In the genomic region with DNA sequence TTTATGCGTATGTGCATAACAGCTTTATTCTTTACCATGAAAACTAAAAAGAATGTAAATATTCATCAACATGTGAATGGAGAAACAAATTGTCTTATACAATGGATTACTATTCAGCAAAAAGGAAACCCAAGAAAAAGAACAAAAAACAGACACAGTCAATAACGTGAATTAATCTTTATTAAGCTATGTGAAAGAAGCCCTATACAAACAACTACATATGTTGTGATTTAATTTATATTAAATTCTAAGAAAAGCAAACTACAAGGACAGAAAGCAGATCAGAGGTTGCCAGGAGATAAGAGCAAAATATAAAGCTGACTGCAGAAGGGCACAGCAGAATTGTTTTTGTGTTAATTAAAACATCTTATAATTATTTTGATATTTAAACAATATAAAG, we compare ENCODE assay signal across 2 cellular contexts.
A peak's percentile ranks its signal among the peaks of the same experiment; 100 is the strongest.
TF ChIP-seq lines count a peak whose summit lies in the region.

No MANE protein-coding gene starts in this region.

TF ChIP-seq in SK-N-SH treated with all-trans-retinoic acid at 6 μM for 48 hours, 23 proteins besides CTCF, POLR2A, EP300 and RAD21 (continues in another document):
- TF ChIP-seq, protein P1, sequence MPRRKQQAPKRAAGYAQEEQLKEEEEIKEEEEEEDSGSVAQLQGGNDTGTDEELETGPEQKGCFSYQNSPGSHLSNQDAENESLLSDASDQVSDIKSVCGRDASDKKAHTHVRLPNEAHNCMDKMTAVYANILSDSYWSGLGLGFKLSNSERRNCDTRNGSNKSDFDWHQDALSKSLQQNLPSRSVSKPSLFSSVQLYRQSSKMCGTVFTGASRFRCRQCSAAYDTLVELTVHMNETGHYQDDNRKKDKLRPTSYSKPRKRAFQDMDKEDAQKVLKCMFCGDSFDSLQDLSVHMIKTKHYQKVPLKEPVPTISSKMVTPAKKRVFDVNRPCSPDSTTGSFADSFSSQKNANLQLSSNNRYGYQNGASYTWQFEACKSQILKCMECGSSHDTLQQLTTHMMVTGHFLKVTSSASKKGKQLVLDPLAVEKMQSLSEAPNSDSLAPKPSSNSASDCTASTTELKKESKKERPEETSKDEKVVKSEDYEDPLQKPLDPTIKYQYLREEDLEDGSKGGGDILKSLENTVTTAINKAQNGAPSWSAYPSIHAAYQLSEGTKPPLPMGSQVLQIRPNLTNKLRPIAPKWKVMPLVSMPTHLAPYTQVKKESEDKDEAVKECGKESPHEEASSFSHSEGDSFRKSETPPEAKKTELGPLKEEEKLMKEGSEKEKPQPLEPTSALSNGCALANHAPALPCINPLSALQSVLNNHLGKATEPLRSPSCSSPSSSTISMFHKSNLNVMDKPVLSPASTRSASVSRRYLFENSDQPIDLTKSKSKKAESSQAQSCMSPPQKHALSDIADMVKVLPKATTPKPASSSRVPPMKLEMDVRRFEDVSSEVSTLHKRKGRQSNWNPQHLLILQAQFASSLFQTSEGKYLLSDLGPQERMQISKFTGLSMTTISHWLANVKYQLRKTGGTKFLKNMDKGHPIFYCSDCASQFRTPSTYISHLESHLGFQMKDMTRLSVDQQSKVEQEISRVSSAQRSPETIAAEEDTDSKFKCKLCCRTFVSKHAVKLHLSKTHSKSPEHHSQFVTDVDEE (CRISPR knock-in tag; IDR thresholded peaks at IDR 0.05) = peak; percentile 59; the same call in 1 of the 2 replicates
- no peak for TF ChIP-seq TOX (CRISPR knock-in tag; IDR thresholded peaks at IDR 0.05; ENCODE audit: borderline replicate concordance)
- no peak for TF ChIP-seq ZC3H10 (CRISPR knock-in tag; IDR thresholded peaks at IDR 0.05)
- TF ChIP-seq ZNF565 (CRISPR knock-in tag; conservative IDR thresholded peaks at IDR 0.05; ENCODE audit: low read depth) = no peak
- no peak for TF ChIP-seq PPARA (CRISPR knock-in tag; IDR thresholded peaks at IDR 0.05; ENCODE audit: borderline replicate concordance)
- no peak for TF ChIP-seq ZNF70 (CRISPR knock-in tag; IDR thresholded peaks at IDR 0.05)
- TF ChIP-seq ARNTL (CRISPR knock-in tag; IDR thresholded peaks at IDR 0.05; ENCODE audit: borderline replicate concordance, low read depth) = no peak
- TF ChIP-seq, protein P2, sequence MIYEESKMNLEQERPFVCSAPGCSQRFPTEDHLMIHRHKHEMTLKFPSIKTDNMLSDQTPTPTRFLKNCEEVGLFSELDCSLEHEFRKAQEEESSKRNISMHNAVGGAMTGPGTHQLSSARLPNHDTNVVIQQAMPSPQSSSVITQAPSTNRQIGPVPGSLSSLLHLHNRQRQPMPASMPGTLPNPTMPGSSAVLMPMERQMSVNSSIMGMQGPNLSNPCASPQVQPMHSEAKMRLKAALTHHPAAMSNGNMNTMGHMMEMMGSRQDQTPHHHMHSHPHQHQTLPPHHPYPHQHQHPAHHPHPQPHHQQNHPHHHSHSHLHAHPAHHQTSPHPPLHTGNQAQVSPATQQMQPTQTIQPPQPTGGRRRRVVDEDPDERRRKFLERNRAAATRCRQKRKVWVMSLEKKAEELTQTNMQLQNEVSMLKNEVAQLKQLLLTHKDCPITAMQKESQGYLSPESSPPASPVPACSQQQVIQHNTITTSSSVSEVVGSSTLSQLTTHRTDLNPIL (CRISPR knock-in tag; IDR thresholded peaks at IDR 0.05; ENCODE audit: low read depth) = no peak
- TF ChIP-seq TCF4 (CRISPR knock-in tag; IDR thresholded peaks at IDR 0.05; ENCODE audit: borderline replicate concordance) = peak; percentile 97
- TF ChIP-seq OSR1 (CRISPR knock-in tag; IDR thresholded peaks at IDR 0.05) = no peak
- no peak for TF ChIP-seq RARB (CRISPR knock-in tag; IDR thresholded peaks at IDR 0.05)
- TF ChIP-seq GLIS3 (CRISPR knock-in tag; IDR thresholded peaks at IDR 0.05) = no peak
- no peak for TF ChIP-seq ZNF8 (CRISPR knock-in tag; IDR thresholded peaks at IDR 0.05)
- no peak for TF ChIP-seq CSDC2 (CRISPR knock-in tag; IDR thresholded peaks at IDR 0.05)
- TF ChIP-seq ZFP30 (CRISPR knock-in tag; IDR thresholded peaks at IDR 0.05) = no peak
- TF ChIP-seq, protein P3, sequence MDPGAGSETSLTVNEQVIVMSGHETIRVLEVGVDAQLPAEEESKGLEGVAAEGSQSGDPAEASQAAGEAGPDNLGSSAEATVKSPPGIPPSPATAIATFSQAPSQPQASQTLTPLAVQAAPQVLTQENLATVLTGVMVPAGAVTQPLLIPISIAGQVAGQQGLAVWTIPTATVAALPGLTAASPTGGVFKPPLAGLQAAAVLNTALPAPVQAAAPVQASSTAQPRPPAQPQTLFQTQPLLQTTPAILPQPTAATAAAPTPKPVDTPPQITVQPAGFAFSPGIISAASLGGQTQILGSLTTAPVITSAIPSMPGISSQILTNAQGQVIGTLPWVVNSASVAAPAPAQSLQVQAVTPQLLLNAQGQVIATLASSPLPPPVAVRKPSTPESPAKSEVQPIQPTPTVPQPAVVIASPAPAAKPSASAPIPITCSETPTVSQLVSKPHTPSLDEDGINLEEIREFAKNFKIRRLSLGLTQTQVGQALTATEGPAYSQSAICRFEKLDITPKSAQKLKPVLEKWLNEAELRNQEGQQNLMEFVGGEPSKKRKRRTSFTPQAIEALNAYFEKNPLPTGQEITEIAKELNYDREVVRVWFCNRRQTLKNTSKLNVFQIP (CRISPR knock-in tag; IDR thresholded peaks at IDR 0.05; ENCODE audit: borderline replicate concordance, low read depth) = no peak
- TF ChIP-seq, protein P4, sequence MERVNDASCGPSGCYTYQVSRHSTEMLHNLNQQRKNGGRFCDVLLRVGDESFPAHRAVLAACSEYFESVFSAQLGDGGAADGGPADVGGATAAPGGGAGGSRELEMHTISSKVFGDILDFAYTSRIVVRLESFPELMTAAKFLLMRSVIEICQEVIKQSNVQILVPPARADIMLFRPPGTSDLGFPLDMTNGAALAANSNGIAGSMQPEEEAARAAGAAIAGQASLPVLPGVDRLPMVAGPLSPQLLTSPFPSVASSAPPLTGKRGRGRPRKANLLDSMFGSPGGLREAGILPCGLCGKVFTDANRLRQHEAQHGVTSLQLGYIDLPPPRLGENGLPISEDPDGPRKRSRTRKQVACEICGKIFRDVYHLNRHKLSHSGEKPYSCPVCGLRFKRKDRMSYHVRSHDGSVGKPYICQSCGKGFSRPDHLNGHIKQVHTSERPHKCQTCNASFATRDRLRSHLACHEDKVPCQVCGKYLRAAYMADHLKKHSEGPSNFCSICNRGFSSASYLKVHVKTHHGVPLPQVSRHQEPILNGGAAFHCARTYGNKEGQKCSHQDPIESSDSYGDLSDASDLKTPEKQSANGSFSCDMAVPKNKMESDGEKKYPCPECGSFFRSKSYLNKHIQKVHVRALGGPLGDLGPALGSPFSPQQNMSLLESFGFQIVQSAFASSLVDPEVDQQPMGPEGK (CRISPR knock-in tag; IDR thresholded peaks at IDR 0.05; ENCODE audit: borderline replicate concordance) = no peak
- TF ChIP-seq, protein P5, sequence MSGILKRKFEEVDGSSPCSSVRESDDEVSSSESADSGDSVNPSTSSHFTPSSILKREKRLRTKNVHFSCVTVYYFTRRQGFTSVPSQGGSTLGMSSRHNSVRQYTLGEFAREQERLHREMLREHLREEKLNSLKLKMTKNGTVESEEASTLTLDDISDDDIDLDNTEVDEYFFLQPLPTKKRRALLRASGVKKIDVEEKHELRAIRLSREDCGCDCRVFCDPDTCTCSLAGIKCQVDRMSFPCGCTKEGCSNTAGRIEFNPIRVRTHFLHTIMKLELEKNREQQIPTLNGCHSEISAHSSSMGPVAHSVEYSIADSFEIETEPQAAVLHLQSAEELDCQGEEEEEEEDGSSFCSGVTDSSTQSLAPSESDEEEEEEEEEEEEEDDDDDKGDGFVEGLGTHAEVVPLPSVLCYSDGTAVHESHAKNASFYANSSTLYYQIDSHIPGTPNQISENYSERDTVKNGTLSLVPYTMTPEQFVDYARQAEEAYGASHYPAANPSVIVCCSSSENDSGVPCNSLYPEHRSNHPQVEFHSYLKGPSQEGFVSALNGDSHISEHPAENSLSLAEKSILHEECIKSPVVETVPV (CRISPR knock-in tag; IDR thresholded peaks at IDR 0.05) = peak; percentile 52; the same call in 1 of the 2 replicates

TF ChIP-seq in H1, 55 proteins besides CTCF, POLR2A, EP300 and RAD21:
- no peak for TF ChIP-seq CBX8 (IDR thresholded peaks at IDR 0.05; ENCODE audit: borderline replicate concordance, low read depth, low read length)
- no peak for TF ChIP-seq HDAC2 (IDR thresholded peaks at IDR 0.05; ENCODE audit: borderline replicate concordance in 1 of 2, low read depth in 2 of 2, low read length in 2 of 2)
- TF ChIP-seq BACH1 (IDR thresholded peaks at IDR 0.05; ENCODE audit: low read length) = no peak
- no peak for TF ChIP-seq SAP30 (IDR thresholded peaks at IDR 0.05; ENCODE audit: insufficient read depth, insufficient replicate concordance, low read length)
- TF ChIP-seq CBX5 (IDR thresholded peaks at IDR 0.05; ENCODE audit: low read depth, low read length) = no peak
- no peak for TF ChIP-seq CHD2 (IDR thresholded peaks at IDR 0.05; ENCODE audit: low read length)
- TF ChIP-seq JUND (IDR thresholded peaks at IDR 0.05; ENCODE audit: low read length) = no peak
- no peak for TF ChIP-seq SUZ12 (IDR thresholded peaks at IDR 0.05; ENCODE audit: low read length)
- no peak for TF ChIP-seq KDM5A (IDR thresholded peaks at IDR 0.05; ENCODE audit: low read length)
- no peak for TF ChIP-seq FOSL1 (IDR thresholded peaks at IDR 0.05; ENCODE audit: insufficient read depth, low read depth, low read length)
- TF ChIP-seq SP1 (IDR thresholded peaks at IDR 0.05; ENCODE audit: low read depth, low read length) = no peak
- TF ChIP-seq, protein P6, sequence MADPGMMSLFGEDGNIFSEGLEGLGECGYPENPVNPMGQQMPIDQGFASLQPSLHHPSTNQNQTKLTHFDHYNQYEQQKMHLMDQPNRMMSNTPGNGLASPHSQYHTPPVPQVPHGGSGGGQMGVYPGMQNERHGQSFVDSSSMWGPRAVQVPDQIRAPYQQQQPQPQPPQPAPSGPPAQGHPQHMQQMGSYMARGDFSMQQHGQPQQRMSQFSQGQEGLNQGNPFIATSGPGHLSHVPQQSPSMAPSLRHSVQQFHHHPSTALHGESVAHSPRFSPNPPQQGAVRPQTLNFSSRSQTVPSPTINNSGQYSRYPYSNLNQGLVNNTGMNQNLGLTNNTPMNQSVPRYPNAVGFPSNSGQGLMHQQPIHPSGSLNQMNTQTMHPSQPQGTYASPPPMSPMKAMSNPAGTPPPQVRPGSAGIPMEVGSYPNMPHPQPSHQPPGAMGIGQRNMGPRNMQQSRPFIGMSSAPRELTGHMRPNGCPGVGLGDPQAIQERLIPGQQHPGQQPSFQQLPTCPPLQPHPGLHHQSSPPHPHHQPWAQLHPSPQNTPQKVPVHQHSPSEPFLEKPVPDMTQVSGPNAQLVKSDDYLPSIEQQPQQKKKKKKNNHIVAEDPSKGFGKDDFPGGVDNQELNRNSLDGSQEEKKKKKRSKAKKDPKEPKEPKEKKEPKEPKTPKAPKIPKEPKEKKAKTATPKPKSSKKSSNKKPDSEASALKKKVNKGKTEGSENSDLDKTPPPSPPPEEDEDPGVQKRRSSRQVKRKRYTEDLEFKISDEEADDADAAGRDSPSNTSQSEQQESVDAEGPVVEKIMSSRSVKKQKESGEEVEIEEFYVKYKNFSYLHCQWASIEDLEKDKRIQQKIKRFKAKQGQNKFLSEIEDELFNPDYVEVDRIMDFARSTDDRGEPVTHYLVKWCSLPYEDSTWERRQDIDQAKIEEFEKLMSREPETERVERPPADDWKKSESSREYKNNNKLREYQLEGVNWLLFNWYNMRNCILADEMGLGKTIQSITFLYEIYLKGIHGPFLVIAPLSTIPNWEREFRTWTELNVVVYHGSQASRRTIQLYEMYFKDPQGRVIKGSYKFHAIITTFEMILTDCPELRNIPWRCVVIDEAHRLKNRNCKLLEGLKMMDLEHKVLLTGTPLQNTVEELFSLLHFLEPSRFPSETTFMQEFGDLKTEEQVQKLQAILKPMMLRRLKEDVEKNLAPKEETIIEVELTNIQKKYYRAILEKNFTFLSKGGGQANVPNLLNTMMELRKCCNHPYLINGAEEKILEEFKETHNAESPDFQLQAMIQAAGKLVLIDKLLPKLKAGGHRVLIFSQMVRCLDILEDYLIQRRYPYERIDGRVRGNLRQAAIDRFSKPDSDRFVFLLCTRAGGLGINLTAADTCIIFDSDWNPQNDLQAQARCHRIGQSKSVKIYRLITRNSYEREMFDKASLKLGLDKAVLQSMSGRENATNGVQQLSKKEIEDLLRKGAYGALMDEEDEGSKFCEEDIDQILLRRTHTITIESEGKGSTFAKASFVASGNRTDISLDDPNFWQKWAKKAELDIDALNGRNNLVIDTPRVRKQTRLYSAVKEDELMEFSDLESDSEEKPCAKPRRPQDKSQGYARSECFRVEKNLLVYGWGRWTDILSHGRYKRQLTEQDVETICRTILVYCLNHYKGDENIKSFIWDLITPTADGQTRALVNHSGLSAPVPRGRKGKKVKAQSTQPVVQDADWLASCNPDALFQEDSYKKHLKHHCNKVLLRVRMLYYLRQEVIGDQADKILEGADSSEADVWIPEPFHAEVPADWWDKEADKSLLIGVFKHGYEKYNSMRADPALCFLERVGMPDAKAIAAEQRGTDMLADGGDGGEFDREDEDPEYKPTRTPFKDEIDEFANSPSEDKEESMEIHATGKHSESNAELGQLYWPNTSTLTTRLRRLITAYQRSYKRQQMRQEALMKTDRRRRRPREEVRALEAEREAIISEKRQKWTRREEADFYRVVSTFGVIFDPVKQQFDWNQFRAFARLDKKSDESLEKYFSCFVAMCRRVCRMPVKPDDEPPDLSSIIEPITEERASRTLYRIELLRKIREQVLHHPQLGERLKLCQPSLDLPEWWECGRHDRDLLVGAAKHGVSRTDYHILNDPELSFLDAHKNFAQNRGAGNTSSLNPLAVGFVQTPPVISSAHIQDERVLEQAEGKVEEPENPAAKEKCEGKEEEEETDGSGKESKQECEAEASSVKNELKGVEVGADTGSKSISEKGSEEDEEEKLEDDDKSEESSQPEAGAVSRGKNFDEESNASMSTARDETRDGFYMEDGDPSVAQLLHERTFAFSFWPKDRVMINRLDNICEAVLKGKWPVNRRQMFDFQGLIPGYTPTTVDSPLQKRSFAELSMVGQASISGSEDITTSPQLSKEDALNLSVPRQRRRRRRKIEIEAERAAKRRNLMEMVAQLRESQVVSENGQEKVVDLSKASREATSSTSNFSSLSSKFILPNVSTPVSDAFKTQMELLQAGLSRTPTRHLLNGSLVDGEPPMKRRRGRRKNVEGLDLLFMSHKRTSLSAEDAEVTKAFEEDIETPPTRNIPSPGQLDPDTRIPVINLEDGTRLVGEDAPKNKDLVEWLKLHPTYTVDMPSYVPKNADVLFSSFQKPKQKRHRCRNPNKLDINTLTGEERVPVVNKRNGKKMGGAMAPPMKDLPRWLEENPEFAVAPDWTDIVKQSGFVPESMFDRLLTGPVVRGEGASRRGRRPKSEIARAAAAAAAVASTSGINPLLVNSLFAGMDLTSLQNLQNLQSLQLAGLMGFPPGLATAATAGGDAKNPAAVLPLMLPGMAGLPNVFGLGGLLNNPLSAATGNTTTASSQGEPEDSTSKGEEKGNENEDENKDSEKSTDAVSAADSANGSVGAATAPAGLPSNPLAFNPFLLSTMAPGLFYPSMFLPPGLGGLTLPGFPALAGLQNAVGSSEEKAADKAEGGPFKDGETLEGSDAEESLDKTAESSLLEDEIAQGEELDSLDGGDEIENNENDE (IDR thresholded peaks at IDR 0.05; ENCODE audit: insufficient replicate concordance, low read length) = no peak
- TF ChIP-seq POU5F1 (IDR thresholded peaks at IDR 0.05; ENCODE audit: low read depth, low read length) = no peak
- TF ChIP-seq, protein P7, sequence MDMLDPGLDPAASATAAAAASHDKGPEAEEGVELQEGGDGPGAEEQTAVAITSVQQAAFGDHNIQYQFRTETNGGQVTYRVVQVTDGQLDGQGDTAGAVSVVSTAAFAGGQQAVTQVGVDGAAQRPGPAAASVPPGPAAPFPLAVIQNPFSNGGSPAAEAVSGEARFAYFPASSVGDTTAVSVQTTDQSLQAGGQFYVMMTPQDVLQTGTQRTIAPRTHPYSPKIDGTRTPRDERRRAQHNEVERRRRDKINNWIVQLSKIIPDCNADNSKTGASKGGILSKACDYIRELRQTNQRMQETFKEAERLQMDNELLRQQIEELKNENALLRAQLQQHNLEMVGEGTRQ (IDR thresholded peaks at IDR 0.05; ENCODE audit: low read length) = no peak
- TF ChIP-seq SIN3A (conservative IDR thresholded peaks at IDR 0.05 in 1 of 2, IDR thresholded peaks at IDR 0.05 in 1 of 2; ENCODE audit: low read depth in 1 of 2, low read length in 2 of 2) = no peak
- TF ChIP-seq TAF1 (IDR thresholded peaks at IDR 0.05; ENCODE audit: low read depth, low read length) = no peak
